In the genomic region with DNA sequence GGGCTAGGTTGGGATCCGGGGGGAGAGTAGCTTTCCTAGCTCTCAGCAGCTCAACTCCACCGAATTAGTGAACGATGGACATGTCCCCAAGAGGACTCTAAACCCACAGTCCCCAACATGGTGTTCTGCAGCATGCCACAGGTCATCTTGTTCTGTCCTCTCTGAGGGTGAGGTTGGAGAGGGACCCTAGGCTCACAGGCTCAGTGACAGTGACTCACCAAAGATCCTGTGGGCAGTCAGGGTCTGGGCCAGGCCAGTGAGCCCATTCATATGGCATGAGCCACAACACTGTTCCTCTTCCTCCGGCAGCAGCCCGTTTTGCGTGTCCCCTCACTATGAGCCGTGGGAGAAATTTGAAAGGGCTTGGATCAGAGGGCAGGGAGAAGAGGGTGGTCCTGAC, we compare ENCODE assay signal across 18 cellular contexts. TPM values are rescaled to one million over a fixed set of nuclear protein-coding genes. Genes with fewer than 3 reads are reported as not detected.
DNase-seq lines count a peak whose midpoint lies in the region; ATAC-seq, FAIRE-seq and TF ChIP-seq lines count a peak whose summit lies in the region.
"Had no signal": no experiment of that assay in that cellular context is flagged by ENCODE, and none has a peak within 500 bp of the region (broad histone marks: within the 10 kb centered on the region; RNA-seq: fewer than 3 reads in every experiment).

No MANE protein-coding gene starts in this region.

- CTCF ChIA-PET in A549 (lab: Yijun Ruan, JAX), result interaction anchor here (0.8 to 10.3 kb wide), 4 partner anchors 13 to 84 kb away, joined by 3 to 202 read pairs (median 12); no protein-coding TSS in a partner anchor

- TF ChIP-seq CTCF in A549 (IDR thresholded peaks at IDR 0.05) (no peak), coronary artery (IDR thresholded peaks at IDR 0.05) (no peak)

- H3K9me3 ChIP-seq in A549, result no peaks in the 10 kb centered on the region

- no peak for TF ChIP-seq RAD21 in A549 (conservative IDR thresholded peaks at IDR 0.05 in 1 of 2, IDR thresholded peaks at IDR 0.05 in 1 of 2)

- no peak overlapping the region for H3K4me2 ChIP-seq in A549

- peaks cover 28% of the 10 kb centered on the region for H3K4me1 ChIP-seq in A549

- no peak for TF ChIP-seq EP300 in A549 (IDR thresholded peaks at IDR 0.05)

- POLR2A ChIA-PET in A549 (lab: Yijun Ruan, JAX), result interaction anchor here (5.5 kb wide), 1 partner anchor 15 kb away, joined by 68 read pairs; no protein-coding TSS in a partner anchor

- WGBS in A549 (ENCODE audit: missing lambda C conversion rate), result 97% methylated on average over 7 of the region's 7 CpGs

- TF ChIP-seq POLR2A in A549 (IDR thresholded peaks at IDR 0.05; ENCODE audit: low read length), result no peak

- H3K4me3 ChIP-seq in A549, result no peak overlapping the region
- no peak overlapping the region for H3K4me3 ChIP-seq in coronary artery

- no peak for ATAC-seq in A549
- ATAC-seq in HG03196 (IDR thresholded peaks at IDR 0.05; ENCODE audit: unreplicated experiment), result no peak
- ATAC-seq in HG03460 (IDR thresholded peaks at IDR 0.05; ENCODE audit: unreplicated experiment), result no peak
- ATAC-seq: activated CD8-positive, alpha-beta T cell treated with anti-CD3 and anti-CD28 coated beads for 36 hours; activated T-cell treated with anti-CD3 and anti-CD28 coated beads, Interleukin-2, amount 50 U/mL, for 72 hours; right cardiac atrium; stimulated activated naive CD8-positive, alpha-beta T cell treated with anti-CD3 and anti-CD28 coated beads, Interleukin-15, Interleukin-2, amounts not matched to agents 100 U/mL and 50 U/mL, for 24 hours; WTC11 had no signal

- DNase-seq in A549 (ENCODE audit: low read depth in 1 of 2, low spot score in 1 of 2), result no peak
- peak; percentile 26 for DNase-seq in Daoy (ENCODE audit: low read depth)
- DNase-seq in RCC 7860 (ENCODE audit: low spot score), result peak; percentile 55
- DNase-seq in islet precursor cell, result peak; percentile 67
- DNase-seq in coronary artery (ENCODE audit: low spot score), result no peak
- no peak for DNase-seq in substantia nigra (lab: John Stamatoyannopoulos, UW)
- DNase-seq: activated CD8-positive, alpha-beta T cell treated with anti-CD3 and anti-CD28 coated beads for 36 hours; activated T-cell treated with anti-CD3 and anti-CD28 coated beads, Interleukin-2, amount 50 U/mL, for 72 hours; cortex of kidney; NCI-H2029 treated with DMSO at 0.1 percent for 48 hours; NCI-H446; right cardiac atrium; SHP77 treated with DMSO at 0.1 percent for 48 hours; stimulated activated naive CD8-positive, alpha-beta T cell treated with anti-CD3 and anti-CD28 coated beads, Interleukin-15, Interleukin-2, amounts not matched to agents 100 U/mL and 50 U/mL, for 24 hours had no signal

- H3K27ac ChIP-seq in A549 (peak overlapping the region; percentile 98 to 99; a peak in 5 of 6 replicates), coronary artery (no peak overlapping the region), substantia nigra (ENCODE audit: low read depth, low read length, poor library complexity, severe bottlenecking) (no peak overlapping the region)

- FAIRE-seq in A549 (lab: Jason Lieb, UNC) (no peak), RCC 7860 (lab: Jason Lieb, UNC) (no peak)
- FAIRE-seq: frontal cortex had no signal

TF ChIP-seq in A549, 52 proteins besides CTCF, POLR2A, EP300 and RAD21:
- TF ChIP-seq ATOH8 (CRISPR knock-in tag; IDR thresholded peaks at IDR 0.05; ENCODE audit: low read depth), result no peak
- TF ChIP-seq KDM1A (IDR thresholded peaks at IDR 0.05; ENCODE audit: low read depth), result no peak
- TF ChIP-seq HOXB5 (CRISPR knock-in tag; IDR thresholded peaks at IDR 0.05), result no peak
- TF ChIP-seq NFE2L2 (conservative IDR thresholded peaks at IDR 0.05; ENCODE audit: low read length), result no peak
- no peak for TF ChIP-seq CHD2 (IDR thresholded peaks at IDR 0.05; ENCODE audit: low read length, partially characterized antibody)
- no peak for TF ChIP-seq NR3C1 (IDR thresholded peaks at IDR 0.05)
- no peak for TF ChIP-seq BHLHE40 (IDR thresholded peaks at IDR 0.05; ENCODE audit: low read depth, low read length)
- TF ChIP-seq KDM5A (IDR thresholded peaks at IDR 0.05), result no peak
- TF ChIP-seq FOSB (CRISPR knock-in tag; IDR thresholded peaks at IDR 0.05), result no peak

RNA-seq across cellular contexts. Expression of gene SLC20A1, which starts 2.8 kb away (rescaled TPM):
- polyA plus RNA-seq in A549 (2011; rRNA removed) (86.8 and 88.7 TPM in 2 replicates), A549 (2017; fragmentation: RNase III; extraction: RNeasy Plus Mini Kit Qiagen cat#74134 plus additional on column Dnase treatment) (71.0 to 83.6 TPM (median 74.3 TPM) in 3 replicates)
- 31.9 and 37.7 TPM in 2 replicates for polyA plus RNA-seq in A549 (2012; cell fraction: cytosol; rRNA removed)
- polyA plus RNA-seq in A549 (2012; cell fraction: nucleus; rRNA removed), result 51.1 and 68.2 TPM in 2 replicates
- 62.7 and 79.1 TPM in 2 replicates for polyA minus RNA-seq in A549 (2011; rRNA and poly(A)+ RNA removed)
- 58.4 and 71.2 TPM in 2 replicates for total RNA-seq in Daoy (2014; rRNA removed; shearing (Covaris generic))

RNA-seq across cellular contexts. Expression of gene CHCHD5, which starts 58.6 kb away (rescaled TPM):
- 15.0 and 17.6 TPM in 2 replicates for polyA plus RNA-seq in A549 (2011; rRNA removed)
- 108 and 116 TPM in 2 replicates for polyA plus RNA-seq in A549 (2012; cell fraction: cytosol; rRNA removed)
- 67.2 and 94.2 TPM in 2 replicates for polyA plus RNA-seq in A549 (2012; cell fraction: nucleus; rRNA removed)
- 61.4 to 62.4 TPM (median 62.0 TPM) in 3 replicates for polyA plus RNA-seq in A549 (2017; fragmentation: RNase III; extraction: RNeasy Plus Mini Kit Qiagen cat#74134 plus additional on column Dnase treatment)
- 8.8 and 18.3 TPM in 2 replicates for polyA minus RNA-seq in A549 (2011; rRNA and poly(A)+ RNA removed)
- 18.9 and 26.2 TPM in 2 replicates for total RNA-seq in Daoy (2014; rRNA removed; shearing (Covaris generic))

Comparison
In these comparisons a context has a peak if more than half of its experiments do, and no peak if none do; other contexts are left out.
1. DNase-seq: peak in Daoy (single experiment), RCC 7860 (single experiment) and islet precursor cell (single experiment); none in A549 (0 of 2), coronary artery (single experiment) and substantia nigra (0 of 49).
2. H3K27ac ChIP-seq: peak in A549 (2 of 2); none in coronary artery (0 of 2) and substantia nigra (single experiment).